ENCODE assay signal across 20 cellular contexts in genomic region chr2:197990356-197990755, GRCh38.
A peak's percentile ranks its signal among the peaks of the same experiment; 100 is the strongest.
DNase-seq lines count a peak whose midpoint lies in the region; ATAC-seq, FAIRE-seq and TF ChIP-seq lines count a peak whose summit lies in the region.
"Had no signal": no experiment of that assay in that cellular context is flagged by ENCODE, and none has a peak within 500 bp of the region (broad histone marks: within the 10 kb centered on the region; RNA-seq: fewer than 3 reads in every experiment).

No MANE protein-coding gene starts in this region.

- H3K4me1 Mint-ChIP-seq in CD4-positive, CD25-positive, alpha-beta regulatory T cell, result peaks cover 45 to 74% (median 51%) of the 10 kb centered on the region in 4 donors
- H3K4me1 Mint-ChIP-seq: CD14-positive monocyte had no signal

- H3K9ac ChIP-seq in K562 (ENCODE audit: insufficient read depth in 1 of 2, low read depth in 2 of 2, low read length in 2 of 2), result no peak overlapping the region
- H3K9ac ChIP-seq: BLaER1 had no signal

- H3K4me2 ChIP-seq in K562 (ENCODE audit: insufficient read depth, low read length), result no peak overlapping the region
- H3K4me2 ChIP-seq: BLaER1 had no signal

- no peak overlapping the region for H2AFZ ChIP-seq in K562 (ENCODE audit: low read depth, low read length)

- FAIRE-seq in GM12891 (lab: Jason Lieb, UNC) (peak; percentile 23), K562 (lab: Jason Lieb, UNC) (no peak)
- FAIRE-seq: A204.1, D721Med, G401.6 had no signal

- peaks cover 28% of the 10 kb centered on the region for H3K4me1 ChIP-seq in CD4-positive, CD25-positive, alpha-beta regulatory T cell (ENCODE audit: control insufficient read depth, insufficient read depth, low read length, poor library complexity, severe bottlenecking)
- peaks cover 4 to 26% of the 10 kb centered on the region in 2 experiments for H3K4me1 ChIP-seq in K562 (replicated peaks in 1 of 2; ENCODE audit: control insufficient read depth in 2 of 2, insufficient read depth in 2 of 2, low read length in 2 of 2)
- no peaks in the 10 kb centered on the region for H3K4me1 ChIP-seq in left lung
- H3K4me1 ChIP-seq: BE2C, BLaER1, Caco-2 had no signal

- H3K27me3 ChIP-seq in CD4-positive, CD25-positive, alpha-beta regulatory T cell (ENCODE audit: control insufficient read depth, insufficient read depth, low read length), result no peaks in the 10 kb centered on the region
- H3K27me3 ChIP-seq in K562 (ENCODE audit: control insufficient read depth in 2 of 2, insufficient read depth in 2 of 2, low read length in 2 of 2), result no peaks in the 10 kb centered on the region
- no peaks in the 10 kb centered on the region for H3K27me3 ChIP-seq in left lung
- H3K27me3 ChIP-seq: BE2C, BLaER1 had no signal

- peaks cover 0 to 4% of the 10 kb centered on the region in 2 experiments for H3K9me3 ChIP-seq in CD4-positive, CD25-positive, alpha-beta regulatory T cell (ENCODE audit: control insufficient read depth in 2 of 2, low read length in 2 of 2)
- H3K9me3 ChIP-seq in K562 (replicated peaks; ENCODE audit: control insufficient read depth, insufficient read depth, low read depth, low read length), result peaks cover 6% of the 10 kb centered on the region
- no peaks in the 10 kb centered on the region for H3K9me3 ChIP-seq in left lung
- H3K9me3 ChIP-seq: BE2C, BLaER1 had no signal

- TF ChIP-seq RAD21 in K562 (CRISPR knock-in tag; conservative IDR thresholded peaks at IDR 0.05 in 1 of 2, IDR thresholded peaks at IDR 0.05 in 1 of 2), result no peak

- H3K4me3 Mint-ChIP-seq in CD4-positive, CD25-positive, alpha-beta regulatory T cell, result no peak overlapping the region
- H3K4me3 Mint-ChIP-seq: CD14-positive monocyte; CD4-positive, alpha-beta T cell; CD8-positive, alpha-beta T cell had no signal

- H4K20me1 ChIP-seq in K562 (replicated peaks; ENCODE audit: control insufficient read depth, insufficient read depth, low read length), result no peaks in the 10 kb centered on the region
- H4K20me1 ChIP-seq: BLaER1 had no signal

- ATAC-seq in CD4-positive, CD25-positive, alpha-beta regulatory T cell (ENCODE audit: low read depth in 2 of 2), result no peak
- ATAC-seq in K562 (no peak), left lung (no peak), GM18858 (IDR thresholded peaks at IDR 0.05; ENCODE audit: unreplicated experiment) (no peak)
- ATAC-seq: CD8-positive, alpha-beta T cell had no signal

- TF ChIP-seq POLR2A in GM12891 (IDR thresholded peaks at IDR 0.05; ENCODE audit: low read depth, low read length), result no peak
- no peak for TF ChIP-seq POLR2A in K562 (conservative IDR thresholded peaks at IDR 0.05)

- no peak overlapping the region for H3K27ac ChIP-seq in CD4-positive, CD25-positive, alpha-beta regulatory T cell (ENCODE audit: insufficient read depth, low read length, poor library complexity, severe bottlenecking)
- H3K27ac ChIP-seq in K562 (ENCODE audit: extremely low read depth, low read depth, low read length) (no peak overlapping the region), left lung (no peak overlapping the region)
- H3K27ac ChIP-seq: BLaER1 had no signal

- H3K9me3 Mint-ChIP-seq in CD4-positive, CD25-positive, alpha-beta regulatory T cell, result peaks cover 3 to 17% (median 7%) of the 10 kb centered on the region in 7 donors

- H3K9me1 ChIP-seq in K562 (ENCODE audit: control insufficient read depth, insufficient read depth, low read length), result no peaks in the 10 kb centered on the region

- no peak for TF ChIP-seq EP300 in K562 (IDR thresholded peaks at IDR 0.05; ENCODE audit: low read length)

- H3K36me3 Mint-ChIP-seq in CD4-positive, CD25-positive, alpha-beta regulatory T cell, result peaks cover 39% of the 10 kb centered on the region
- H3K36me3 Mint-ChIP-seq: CD14-positive monocyte had no signal

- no TSS peak for BruUV-seq in K562 (replicated peaks; lab: Mats Ljungman, UMichigan)

- no peak overlapping the region for H3K4me3 ChIP-seq in CD4-positive, CD25-positive, alpha-beta regulatory T cell (ENCODE audit: low read depth, low read length)
- no peak overlapping the region for H3K4me3 ChIP-seq in K562
- H3K4me3 ChIP-seq in left lung, result no peak overlapping the region
- H3K4me3 ChIP-seq: BLaER1 had no signal

- TF ChIP-seq CTCF in K562 (IDR thresholded peaks at IDR 0.05 in 2 of 3, conservative IDR thresholded peaks at IDR 0.05 in 1 of 3; ENCODE audit: insufficient read depth in 2 of 3, low read depth in 1 of 3, low read length in 3 of 3) (no peak), left lung (IDR thresholded peaks at IDR 0.05) (no peak)

- peaks cover 64% of the 10 kb centered on the region for H3K79me2 ChIP-seq in K562 (ENCODE audit: control insufficient read depth, insufficient read depth, low read length)

- POLR2A ChIA-PET in K562 (lab: Yijun Ruan, JAX), result no interaction called here

- H3K27ac Mint-ChIP-seq in CD4-positive, CD25-positive, alpha-beta regulatory T cell, result peak overlapping the region in 2 of 3 donors; percentile 12 to 50
- H3K27ac Mint-ChIP-seq: CD4-positive, alpha-beta T cell; CD8-positive, alpha-beta T cell had no signal

- CTCF ChIA-PET in K562 (lab: Yijun Ruan, JAX; ENCODE audit: low intra/inter-chr PET ratio), result no interaction called here

- DNase-seq in CD4-positive, CD25-positive, alpha-beta regulatory T cell, result no peak
- DNase-seq in GM12891 (ENCODE audit: insufficient read length, low spot score) (no peak), K562 (ENCODE audit: extremely low read depth in 1 of 4, low spot score in 3 of 4) (no peak), left lung (no peak)
- DNase-seq: 8988T; ACHN; BE2C; C1 segment of cervical spinal cord; Caco-2; Calu3; CD4-positive, alpha-beta T cell; CD8-positive, alpha-beta T cell; DMS79 treated with DMSO at 0.1 percent for 48 hours; GF-D8 had no signal

- intact Hi-C loops in K562 (cut with micrococcal nuclease) (no loop called here), left lung (cut with DNase I) (no loop called here)

- in situ Hi-C loops in K562 (cut with MboI), result no loop called here

- WGBS in K562 (ENCODE audit: insufficient coverage, low coverage, missing lambda C conversion rate), result 90% methylated on average over 2 of the region's 2 CpGs

- H3K27me3 Mint-ChIP-seq in CD4-positive, CD25-positive, alpha-beta regulatory T cell, result no peaks in the 10 kb centered on the region
- H3K27me3 Mint-ChIP-seq: CD4-positive, alpha-beta T cell had no signal

- peaks cover 3% of the 10 kb centered on the region for H3K36me3 ChIP-seq in CD4-positive, CD25-positive, alpha-beta regulatory T cell (ENCODE audit: control insufficient read depth, insufficient read depth, low read length)
- H3K36me3 ChIP-seq in K562 (ENCODE audit: control insufficient read depth, insufficient read depth, low read length) (peaks cover 9% of the 10 kb centered on the region; the same call in 2 of the 3 replicates), left lung (no peaks in the 10 kb centered on the region)
- H3K36me3 ChIP-seq: BE2C, BLaER1 had no signal

TF ChIP-seq in GM12891, 5 proteins besides CTCF, POLR2A, EP300 and RAD21:
- no peak for TF ChIP-seq POU2F2 (IDR thresholded peaks at IDR 0.05; ENCODE audit: low read depth, low read length)
- no peak for TF ChIP-seq POLR2AphosphoS5 (IDR thresholded peaks at IDR 0.05; ENCODE audit: low read depth, low read length)
- TF ChIP-seq SPI1 (IDR thresholded peaks at IDR 0.05; ENCODE audit: low read depth, low read length), result no peak
- TF ChIP-seq PAX5 (IDR thresholded peaks at IDR 0.05; ENCODE audit: insufficient read depth, low read length, severe bottlenecking), result no peak
- TF ChIP-seq TAF1 (IDR thresholded peaks at IDR 0.05; ENCODE audit: low read depth, low read length), result no peak

TF ChIP-seq in K562, 482 proteins besides CTCF, POLR2A, EP300 and RAD21 (continues in another document):
- no peak for TF ChIP-seq MYNN (IDR thresholded peaks at IDR 0.05)
- no peak for TF ChIP-seq MYNN (CRISPR knock-in tag; IDR thresholded peaks at IDR 0.05)
- TF ChIP-seq PHF21A (IDR thresholded peaks at IDR 0.05; ENCODE audit: borderline replicate concordance, low read depth), result no peak
- TF ChIP-seq, protein P1, sequence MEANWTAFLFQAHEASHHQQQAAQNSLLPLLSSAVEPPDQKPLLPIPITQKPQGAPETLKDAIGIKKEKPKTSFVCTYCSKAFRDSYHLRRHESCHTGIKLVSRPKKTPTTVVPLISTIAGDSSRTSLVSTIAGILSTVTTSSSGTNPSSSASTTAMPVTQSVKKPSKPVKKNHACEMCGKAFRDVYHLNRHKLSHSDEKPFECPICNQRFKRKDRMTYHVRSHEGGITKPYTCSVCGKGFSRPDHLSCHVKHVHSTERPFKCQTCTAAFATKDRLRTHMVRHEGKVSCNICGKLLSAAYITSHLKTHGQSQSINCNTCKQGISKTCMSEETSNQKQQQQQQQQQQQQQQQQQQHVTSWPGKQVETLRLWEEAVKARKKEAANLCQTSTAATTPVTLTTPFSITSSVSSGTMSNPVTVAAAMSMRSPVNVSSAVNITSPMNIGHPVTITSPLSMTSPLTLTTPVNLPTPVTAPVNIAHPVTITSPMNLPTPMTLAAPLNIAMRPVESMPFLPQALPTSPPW (CRISPR knock-in tag; IDR thresholded peaks at IDR 0.05), result no peak
- no peak for TF ChIP-seq CBX1 (IDR thresholded peaks at IDR 0.05; ENCODE audit: low read depth)
- peak; percentile 30; a peak in 2 of 4 replicates for TF ChIP-seq TRIM24 (IDR thresholded peaks at IDR 0.05)
- no peak for TF ChIP-seq MED1 (CRISPR knock-in tag; IDR thresholded peaks at IDR 0.05; ENCODE audit: borderline replicate concordance)
- TF ChIP-seq CREM (IDR thresholded peaks at IDR 0.05; ENCODE audit: low read depth), result no peak
- TF ChIP-seq SMARCE1 (IDR thresholded peaks at IDR 0.05), result no peak
- peak; percentile 57 for TF ChIP-seq ZFP36 (IDR thresholded peaks at IDR 0.05; ENCODE audit: low read depth, low read length, partially characterized antibody)
- TF ChIP-seq SMARCA5 (IDR thresholded peaks at IDR 0.05), result no peak
- no peak for TF ChIP-seq TRIM28 (IDR thresholded peaks at IDR 0.05)
- no peak for TF ChIP-seq PHB2 (IDR thresholded peaks at IDR 0.05; ENCODE audit: low read depth)
